ENCODE assay signal across 29 cellular contexts in genomic region chr14:101556566-101557320, GRCh38. TPM values are rescaled to one million over a fixed set of nuclear protein-coding genes. Genes with fewer than 3 reads are reported as not detected.
"Had no signal": no experiment of that assay in that cellular context is flagged by ENCODE, and none has a peak within 500 bp of the region (broad histone marks: within the 10 kb centered on the region; RNA-seq: fewer than 3 reads in every experiment).

No MANE protein-coding gene starts in this region.

- H3K27ac Mint-ChIP-seq: activated T-helper 1 cell treated with anti-CD3 and anti-CD28 coated beads, Interleukin-12 subunit alpha, Interleukin-12 subunit beta, Interleukin-2, Interleukin-4 antibody, amounts not matched to agents 30 ng/mL and 10 ng/mL and 1 ng/mL, durations not matched to agents 14 hours and 24 hours and 36 hours; dendritic cell treated with granulocyte-macrophage colony-stimulating factor and Interleukin-4, amounts not matched to agents 40 ng/mL and 50 ng/mL, for 4 days; endodermal cell; memory B cell; T-helper 17 cell had no signal

- H3K4me3 Mint-ChIP-seq: activated T-helper 1 cell treated with anti-CD3 and anti-CD28 coated beads, Interleukin-12 subunit alpha, Interleukin-12 subunit beta, Interleukin-2, Interleukin-4 antibody, amounts not matched to agents 30 ng/mL and 10 ng/mL and 1 ng/mL, durations not matched to agents 14 hours and 24 hours and 36 hours; dendritic cell treated with granulocyte-macrophage colony-stimulating factor and Interleukin-4, amounts not matched to agents 40 ng/mL and 50 ng/mL, for 4 days; endodermal cell; memory B cell; T-helper 17 cell had no signal

- ATAC-seq: activated CD4-positive, CD25-positive, alpha-beta regulatory T cell treated with anti-CD3 and anti-CD28 coated beads, Interleukin-2, amount 50 U/mL, for 24 hours; left ventricle myocardium superior; T-helper 17 cell had no signal

- H3K9me3 Mint-ChIP-seq: activated T-helper 1 cell treated with anti-CD3 and anti-CD28 coated beads, Interleukin-12 subunit alpha, Interleukin-12 subunit beta, Interleukin-2, Interleukin-4 antibody, amounts not matched to agents 30 ng/mL and 10 ng/mL and 1 ng/mL, durations not matched to agents 14 hours and 24 hours and 36 hours had no signal

- DNase-seq: activated CD4-positive, alpha-beta T cell treated with anti-CD3 and anti-CD28 coated beads for 48 hours; activated CD4-positive, alpha-beta T cell treated with anti-CD3 and anti-CD28 coated beads, Interleukin-2, amount 50 U/mL, for 48 hours; activated CD8-positive, alpha-beta memory T cell treated with anti-CD3 and anti-CD28 coated beads, Interleukin-2, amount 50 U/mL, for 4 hours; activated effector memory CD4-positive, alpha-beta T cell treated with anti-CD3 and anti-CD28 coated beads, Interleukin-2, amount 50 U/mL, for 16 hours; activated naive CD4-positive, alpha-beta T cell treated with anti-CD3 and anti-CD28 coated beads, Interleukin-2, amount 50 U/mL, for 16 hours; activated T-cell treated with anti-CD3 and anti-CD28 coated beads, Interleukin-2, amount 50 U/mL, for 1 hour; amniotic stem cell; brain microvascular endothelial cell; endodermal cell; foreskin melanocyte; left ventricle myocardium superior; stimulated activated CD4-positive, alpha-beta T cell treated with anti-CD3 and anti-CD28 coated beads, Interleukin-15, amount 100 ng/mL, for 24 hours; stimulated activated CD4-positive, alpha-beta T cell treated with anti-CD3 and anti-CD28 coated beads, Interleukin-2, amount 100 ng/mL, for 24 hours; stimulated activated naive CD4-positive, alpha-beta T cell treated with Interleukin-2 at 50 U/mL for 16 hours; T-helper 17 cell; T1000; WERI-Rb-1 had no signal

- H2AFZ ChIP-seq: parathyroid adenoma had no signal

- H3K27ac ChIP-seq: brain microvascular endothelial cell, esophagus muscularis mucosa, parathyroid adenoma, right atrium auricular region, tibial nerve, WERI-Rb-1 had no signal

- H3K36me3 ChIP-seq: brain microvascular endothelial cell, esophagus muscularis mucosa, right atrium auricular region, WERI-Rb-1 had no signal

- H3K79me2 ChIP-seq: parathyroid adenoma had no signal

- H3K4me1 Mint-ChIP-seq: endodermal cell had no signal

- H3K4me2 ChIP-seq: smooth muscle cell had no signal

- H3K4me3 ChIP-seq: esophagus muscularis mucosa, right atrium auricular region, smooth muscle cell, tibial nerve had no signal

- H3K4me1 ChIP-seq: parathyroid adenoma had no signal

RNA-seq across cellular contexts. Expression of gene DIO3, which starts 4.6 kb away (rescaled TPM):
- total RNA-seq: activated CD8-positive, alpha-beta memory T cell treated with anti-CD3 and anti-CD28 coated beads for 36 hours; activated T-helper 1 cell treated with anti-CD3 and anti-CD28 coated beads, Interleukin-12 subunit alpha, Interleukin-12 subunit beta, Interleukin-2, Interleukin-4 antibody, amounts not matched to agents 30 ng/mL and 10 ng/mL and 1 ng/mL, durations not matched to agents 14 hours and 24 hours and 36 hours; cardiac septum; pulmonary artery endothelial cell; T-helper 17 cell had no signal
